11 cellular contexts compared by ENCODE assay signal in the genomic region with DNA sequence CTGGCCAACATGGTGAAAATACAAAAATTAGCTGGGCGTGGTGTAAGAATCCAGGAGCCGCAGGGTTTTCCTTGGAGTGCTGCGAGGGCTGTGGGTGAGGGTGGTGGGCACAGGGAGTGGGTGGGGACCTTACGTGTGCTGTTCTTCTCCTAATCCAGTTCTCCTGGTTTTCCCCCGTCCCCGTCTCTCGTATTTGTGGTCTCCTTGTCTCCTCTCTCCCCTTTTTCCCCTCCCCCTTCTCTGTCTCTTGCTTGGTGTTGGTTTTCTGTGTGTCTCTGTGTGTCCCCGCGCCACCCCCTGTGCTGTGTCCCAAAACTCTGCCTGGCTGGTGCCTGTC. TPM values are rescaled to one million over a fixed set of nuclear protein-coding genes. Genes with fewer than 3 reads are reported as not detected.
DNase-seq lines count a peak whose midpoint lies in the region; ATAC-seq and TF ChIP-seq lines count a peak whose summit lies in the region.
"Had no signal": no experiment of that assay in that cellular context is flagged by ENCODE, and none has a peak within 500 bp of the region (broad histone marks: within the 10 kb centered on the region; RNA-seq: fewer than 3 reads in every experiment).

No MANE protein-coding gene starts in this region.

- DNase-seq in dorsolateral prefrontal cortex: no peak
- DNase-seq in natural killer cell treated with Interleukin-12 subunit alpha and Interleukin-12 subunit beta and Interleukin-15 and Interleukin-18, amount 100 ng/mL, for 72 hours (ENCODE audit: low spot score): no peak
- no peak for DNase-seq in NCI-H1930 (lab: John Stamatoyannopoulos, UW)
- no peak for DNase-seq in CD1c-positive myeloid dendritic cell (ENCODE audit: extremely low spot score)
- no peak for DNase-seq in D341Med (ENCODE audit: low spot score)
- DNase-seq: activated CD4-positive, alpha-beta T cell treated with anti-CD3 and anti-CD28 coated beads for 4 hours; EL; NCI-H1436 treated with DMSO at 0.1 percent for 48 hours had no signal

- H3K9me3 Mint-ChIP-seq in natural killer cell treated with Interleukin-12 subunit alpha and Interleukin-12 subunit beta and Interleukin-15 and Interleukin-18, amount 100 ng/mL, for 72 hours: no peaks in the 10 kb centered on the region

- no peak for ATAC-seq in natural killer cell treated with Interleukin-12 subunit alpha and Interleukin-12 subunit beta and Interleukin-15 and Interleukin-18, amount 100 ng/mL, for 72 hours
- ATAC-seq in GM18517 (IDR thresholded peaks at IDR 0.05; ENCODE audit: unreplicated experiment): no peak

- peaks cover 7% of the 10 kb centered on the region for H3K36me3 Mint-ChIP-seq in natural killer cell treated with Interleukin-12 subunit alpha and Interleukin-12 subunit beta and Interleukin-15 and Interleukin-18, amount 100 ng/mL, for 72 hours

- peaks cover 25 to 28% of the 10 kb centered on the region in 2 donors for H3K4me1 Mint-ChIP-seq in natural killer cell treated with Interleukin-12 subunit alpha and Interleukin-12 subunit beta and Interleukin-15 and Interleukin-18, amount 100 ng/mL, for 72 hours (ENCODE audit: low read depth in 2 of 2)

- H2AFZ ChIP-seq in ACC112 (ENCODE audit: low read length, unreplicated experiment) (no peak overlapping the region), Loucy (ENCODE audit: low read length) (no peak overlapping the region)

- peak overlapping the region; percentile 95 for H3K4me2 ChIP-seq in Loucy (ENCODE audit: low read depth, low read length, poor library complexity, severe bottlenecking)

- H3K9me2 ChIP-seq in Loucy (replicated peaks; ENCODE audit: low read depth, low read length): no peaks in the 10 kb centered on the region

- H3K27ac ChIP-seq in ACC112 (ENCODE audit: low read depth, low read length) (no peak overlapping the region), dorsolateral prefrontal cortex (peak overlapping the region; percentile 39 to 100 (median 100))

- no peaks in the 10 kb centered on the region for H3K9me3 ChIP-seq in Loucy (ENCODE audit: insufficient read depth, low read depth, low read length)

- H3K36me3 ChIP-seq in ACC112 (ENCODE audit: insufficient read depth, low read length) (no peaks in the 10 kb centered on the region), Loucy (ENCODE audit: insufficient read depth, low read length) (no peaks in the 10 kb centered on the region; the same call in 1 of the 2 replicates)

- H4K20me1 ChIP-seq in Loucy (ENCODE audit: insufficient read depth, low read length, poor library complexity, severe bottlenecking): peaks cover 20% of the 10 kb centered on the region

- peaks cover 20% of the 10 kb centered on the region for H3K79me2 ChIP-seq in ACC112 (ENCODE audit: control insufficient read depth, insufficient read depth, low read length, unreplicated experiment)
- peaks cover 39% of the 10 kb centered on the region for H3K79me2 ChIP-seq in Loucy (ENCODE audit: insufficient read depth, low read length)

- H3K27me3 ChIP-seq in ACC112 (ENCODE audit: insufficient read depth, low read length) (no peaks in the 10 kb centered on the region), Loucy (ENCODE audit: insufficient read depth, low read length, poor library complexity, severe bottlenecking) (no peaks in the 10 kb centered on the region), dorsolateral prefrontal cortex (no peaks in the 10 kb centered on the region)

- no peak for TF ChIP-seq CTCF in Loucy (conservative IDR thresholded peaks at IDR 0.05; ENCODE audit: low read length)
- TF ChIP-seq CTCF in dorsolateral prefrontal cortex (IDR thresholded peaks at IDR 0.05 in 54 of 56, conservative IDR thresholded peaks at IDR 0.05 in 2 of 56; ENCODE audit: low read depth in 1 of 56, partially characterized antibody in 56 of 56): no peak

- H3K4me3 Mint-ChIP-seq in natural killer cell treated with Interleukin-12 subunit alpha and Interleukin-12 subunit beta and Interleukin-15 and Interleukin-18, amount 100 ng/mL, for 72 hours: peak overlapping the region; percentile 98

- intact Hi-C loops in dorsolateral prefrontal cortex (cut with DNase I): no loop called here

- H3K9ac ChIP-seq in Loucy (ENCODE audit: low read depth, low read length, poor library complexity, severe bottlenecking): peak overlapping the region; percentile 97

- H3K27ac Mint-ChIP-seq in natural killer cell treated with Interleukin-12 subunit alpha and Interleukin-12 subunit beta and Interleukin-15 and Interleukin-18, amount 100 ng/mL, for 72 hours: peak overlapping the region; percentile 3 to 88

- H3F3A ChIP-seq in Loucy (ENCODE audit: low read depth): no peaks in the 10 kb centered on the region

- H3K4me1 ChIP-seq in ACC112 (ENCODE audit: control insufficient read depth, insufficient read depth, low read length, unreplicated experiment) (peaks cover 4% of the 10 kb centered on the region), Loucy (ENCODE audit: insufficient read depth, low read length, poor library complexity, severe bottlenecking) (peaks cover 18% of the 10 kb centered on the region)

- H3K4me3 ChIP-seq in ACC112 (ENCODE audit: low read depth, low read length) (peak overlapping the region; percentile 97), Loucy (ENCODE audit: low read length, poor library complexity, severe bottlenecking) (peak overlapping the region; percentile 82), dorsolateral prefrontal cortex (peak overlapping the region; percentile 50 to 100 (median 95))

- H3K27me3 Mint-ChIP-seq in natural killer cell treated with Interleukin-12 subunit alpha and Interleukin-12 subunit beta and Interleukin-15 and Interleukin-18, amount 100 ng/mL, for 72 hours: no peaks in the 10 kb centered on the region

RNA-seq across cellular contexts. Expression of a gene that starts 1.7 kb away (rescaled TPM):
- 100 to 1,000 TPM; 527 to 872 (median 653) TPM for total RNA-seq in dorsolateral prefrontal cortex
- 100 to 1,000 TPM in 1 of 2 donors, 10 to 100 TPM in 1; 68.9 to 118 TPM for total RNA-seq in natural killer cell treated with Interleukin-12 subunit alpha and Interleukin-12 subunit beta and Interleukin-15 and Interleukin-18, amount 100 ng/mL, for 72 hours

RNA-seq across cellular contexts. Expression of a gene that starts 24.2 kb away (rescaled TPM):
- not detected for total RNA-seq in dorsolateral prefrontal cortex
- not detected for total RNA-seq in natural killer cell treated with Interleukin-12 subunit alpha and Interleukin-12 subunit beta and Interleukin-15 and Interleukin-18, amount 100 ng/mL, for 72 hours

RNA-seq across cellular contexts. Expression of a gene that starts 34.8 kb away (rescaled TPM):
- 100 to 1,000 TPM in 112 of 120 experiments, 10 to 100 TPM in 8; 84.8 to 189 (median 120) TPM for total RNA-seq in dorsolateral prefrontal cortex
- 100 to 1,000 TPM; 180 to 213 TPM for total RNA-seq in natural killer cell treated with Interleukin-12 subunit alpha and Interleukin-12 subunit beta and Interleukin-15 and Interleukin-18, amount 100 ng/mL, for 72 hours

RNA-seq across cellular contexts. Expression of a gene that starts 41.6 kb away (rescaled TPM):
- under 1 TPM in 9 of 120 experiments, not detected in 111; 0.10 to 0.18 (median 0.11) TPM for total RNA-seq in dorsolateral prefrontal cortex
- total RNA-seq in natural killer cell treated with Interleukin-12 subunit alpha and Interleukin-12 subunit beta and Interleukin-15 and Interleukin-18, amount 100 ng/mL, for 72 hours: not detected

Comparison
In these comparisons a context has a peak if more than half of its experiments do, and no peak if none do; other contexts are left out.
1. RNA of a gene that starts 1.7 kb away (total RNA-seq): 527 to 872 TPM in dorsolateral prefrontal cortex; 68.9 to 118 TPM in natural killer cell treated with Interleukin-12 subunit alpha and Interleukin-12 subunit beta and Interleukin-15 and Interleukin-18, amount 100 ng/mL, for 72 hours; every median in the first group is over 4 times any median in the second.
2. Peak in every context shown above with its lines, with median percentiles within 50 percentile points of each other: H3K4me3 ChIP-seq.